21 cellular contexts compared by ENCODE assay signal in the genomic region with DNA sequence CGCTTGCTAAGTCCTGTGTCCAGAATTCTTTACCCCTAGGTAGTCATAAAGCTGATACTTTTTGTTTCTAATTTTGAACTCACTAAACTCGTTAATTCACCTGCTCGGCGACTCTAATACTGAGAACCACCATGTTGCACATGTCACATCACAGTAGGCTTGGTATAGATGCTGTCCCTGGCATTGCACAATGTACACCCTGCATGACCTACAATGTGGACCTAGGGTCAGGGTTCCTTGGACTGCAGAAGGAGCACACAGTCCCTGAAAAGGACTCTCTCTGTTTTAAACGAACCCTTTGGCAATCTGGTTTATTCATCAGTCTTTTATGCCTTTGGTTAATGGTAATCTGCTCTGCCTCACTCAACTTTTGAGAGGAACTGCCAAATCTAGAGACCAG.
"Had no signal": no experiment of that assay in that cellular context is flagged by ENCODE, and none has a peak within 500 bp of the region (broad histone marks: within the 10 kb centered on the region; RNA-seq: fewer than 3 reads in every experiment).

No MANE protein-coding gene starts in this region.

- H3K4me3 ChIP-seq: hepatocyte, left lung, lung, neural progenitor cell, psoas muscle, right atrium auricular region, right lobe of liver, suprapubic skin, tibial nerve, uterus had no signal

- H3K9me3 ChIP-seq: left lung, neutrophil, psoas muscle, right atrium auricular region, right lobe of liver, suprapubic skin, tibial nerve, uterus had no signal

- DNase-seq: islet precursor cell; left cardiac atrium; left lung; mesendoderm; naive B cell; natural killer cell; nephron progenitor cell; occipital lobe; psoas muscle; right lobe of liver; stimulated activated CD4-positive, alpha-beta T cell treated with anti-CD3 and anti-CD28 coated beads, Interleukin-4, amount 100 ng/mL, for 24 hours; stimulated activated naive CD4-positive, alpha-beta T cell; uterus had no signal

- H3K4me1 ChIP-seq: left lung, parathyroid adenoma, psoas muscle, right atrium auricular region, right lobe of liver, suprapubic skin, tibial nerve, uterus had no signal

- H3K9ac ChIP-seq: neural progenitor cell, parathyroid adenoma had no signal

- H3K36me3 ChIP-seq: left lung, neural progenitor cell, neutrophil, right atrium auricular region, right lobe of liver, suprapubic skin, tibial nerve, uterus had no signal

- H3K27ac ChIP-seq: hepatocyte, left lung, neural progenitor cell, neutrophil, parathyroid adenoma, psoas muscle, right atrium auricular region, right lobe of liver, suprapubic skin, tibial nerve, uterus had no signal

- H3K27me3 ChIP-seq: hepatocyte, left lung, neutrophil, right atrium auricular region, right lobe of liver, suprapubic skin, tibial nerve, uterus had no signal
